Comparison of ENCODE assay signal across 24 cellular contexts in genomic region chr4:509374-509676, GRCh38. TPM values are rescaled to one million over a fixed set of nuclear protein-coding genes. Genes with fewer than 3 reads are reported as not detected.
DNase-seq lines count a peak whose midpoint lies in the region; ATAC-seq, FAIRE-seq and TF ChIP-seq lines count a peak whose summit lies in the region.
"Had no signal": no experiment of that assay in that cellular context is flagged by ENCODE, and none has a peak within 500 bp of the region (broad histone marks: within the 10 kb centered on the region; RNA-seq: fewer than 3 reads in every experiment).

No MANE protein-coding gene starts in this region.

- H3K23ac ChIP-seq in neuronal stem cell (ENCODE audit: low read depth, low read length, poor library complexity) = no peak overlapping the region

- no peak overlapping the region for H2BK15ac ChIP-seq in neuronal stem cell (ENCODE audit: low read length)

- no peaks in the 10 kb centered on the region for H3K79me1 ChIP-seq in neuronal stem cell (ENCODE audit: low read depth, low read length)

- no peak overlapping the region for H3K18ac ChIP-seq in neuronal stem cell (ENCODE audit: low read length)

- H3K14ac ChIP-seq in neuronal stem cell (ENCODE audit: low read length) = no peak overlapping the region

- H2BK12ac ChIP-seq in neuronal stem cell (ENCODE audit: low read length) = no peak overlapping the region

- POLR2A ChIA-PET in activated CD8-positive, alpha-beta T cell treated with anti-CD3 and anti-CD28 coated beads for 36 hours (lab: Charles Lee) = interaction anchor here (0.9 to 1.2 kb wide), 2 partner anchors 8 to 9 kb away, joined by 3 to 4 read pairs; no protein-coding TSS in a partner anchor
- POLR2A ChIA-PET in activated CD8-positive, alpha-beta T cell treated with anti-CD3 and anti-CD28 coated beads, Interleukin-2, amount 10 ng/mL, durations not matched to agents 7 days and 5 days (lab: Charles Lee) = interaction anchor here (0.5 kb wide), 1 partner anchor 168 kb away, joined by 3 read pairs; no protein-coding TSS in a partner anchor

- H3K4me3 ChIP-seq in SK-N-MC = no peak overlapping the region
- no peak overlapping the region for H3K4me3 ChIP-seq in neuronal stem cell (ENCODE audit: low read length in 2 of 2)
- H3K4me3 ChIP-seq: BLaER1, HAP-1 had no signal

- H3K9me3 Mint-ChIP-seq in activated CD8-positive, alpha-beta T cell treated with anti-CD3 and anti-CD28 coated beads for 36 hours = no peaks in the 10 kb centered on the region
- peaks cover 15% of the 10 kb centered on the region for H3K9me3 Mint-ChIP-seq in activated CD8-positive, alpha-beta T cell treated with anti-CD3 and anti-CD28 coated beads, Interleukin-2, amount 10 ng/mL, durations not matched to agents 7 days and 5 days (ENCODE audit: insufficient read depth)
- no peaks in the 10 kb centered on the region for H3K9me3 Mint-ChIP-seq in activated naive CD8-positive, alpha-beta T cell treated with anti-CD3 and anti-CD28 coated beads, Interleukin-2, amount 50 U/mL, for 24 hours
- H3K9me3 Mint-ChIP-seq in activated naive CD8-positive, alpha-beta T cell treated with anti-CD3 and anti-CD28 coated beads for 36 hours = no peaks in the 10 kb centered on the region
- H3K9me3 Mint-ChIP-seq: CD8-positive, alpha-beta T cell; HFFc6 had no signal

- no peaks in the 10 kb centered on the region for H3K27me3 ChIP-seq in neuronal stem cell (ENCODE audit: control insufficient read depth in 3 of 3, insufficient read depth in 3 of 3, low read depth in 1 of 3, low read length in 3 of 3)
- H3K27me3 ChIP-seq: BLaER1 had no signal

- H2AFZ ChIP-seq in neuronal stem cell (ENCODE audit: low read length) = no peak overlapping the region

- peak overlapping the region; percentile 86; the same call in 1 of the 2 replicates for H3K27ac ChIP-seq in SK-N-MC
- no peak overlapping the region for H3K27ac ChIP-seq in neuronal stem cell (replicated peaks; ENCODE audit: low read length)
- H3K27ac ChIP-seq: 22Rv1, BLaER1, C4-2B had no signal

- ATAC-seq in activated CD8-positive, alpha-beta T cell treated with anti-CD3 and anti-CD28 coated beads for 36 hours = no peak
- no peak for ATAC-seq in activated CD8-positive, alpha-beta T cell treated with anti-CD3 and anti-CD28 coated beads, Interleukin-2, amount 10 ng/mL, durations not matched to agents 7 days and 5 days
- ATAC-seq in activated naive CD8-positive, alpha-beta T cell treated with anti-CD3 and anti-CD28 coated beads, Interleukin-2, amount 50 U/mL, for 24 hours = no peak
- ATAC-seq: CD8-positive, alpha-beta T cell had no signal

- H4K8ac ChIP-seq in neuronal stem cell (ENCODE audit: low read depth, low read length) = no peak overlapping the region

- H3K9me3 ChIP-seq in SK-N-MC (ENCODE audit: low read depth, low read length) (no peaks in the 10 kb centered on the region), neuronal stem cell (replicated peaks in 1 of 2; ENCODE audit: control insufficient read depth in 2 of 2, insufficient read depth in 1 of 2, low read depth in 1 of 2, low read length in 2 of 2) (no peaks in the 10 kb centered on the region)
- H3K9me3 ChIP-seq: BLaER1, Caco-2, HAP-1 had no signal

- H2AK5ac ChIP-seq in neuronal stem cell (ENCODE audit: low read depth, low read length) = no peak overlapping the region

- H2BK5ac ChIP-seq in neuronal stem cell (ENCODE audit: low read length) = no peak overlapping the region

- no peak overlapping the region for H3K4me3 Mint-ChIP-seq in activated CD8-positive, alpha-beta T cell treated with anti-CD3 and anti-CD28 coated beads for 36 hours
- no peak overlapping the region for H3K4me3 Mint-ChIP-seq in activated CD8-positive, alpha-beta T cell treated with anti-CD3 and anti-CD28 coated beads, Interleukin-2, amount 10 ng/mL, durations not matched to agents 7 days and 5 days
- H3K4me3 Mint-ChIP-seq in activated naive CD8-positive, alpha-beta T cell treated with anti-CD3 and anti-CD28 coated beads, Interleukin-2, amount 50 U/mL, for 24 hours = no peak overlapping the region
- no peak overlapping the region for H3K4me3 Mint-ChIP-seq in activated naive CD8-positive, alpha-beta T cell treated with anti-CD3 and anti-CD28 coated beads for 36 hours
- H3K4me3 Mint-ChIP-seq: B cell; CD8-positive, alpha-beta T cell; HFFc6 had no signal

- H3K27me3 Mint-ChIP-seq in activated CD8-positive, alpha-beta T cell treated with anti-CD3 and anti-CD28 coated beads for 36 hours = no peaks in the 10 kb centered on the region
- no peaks in the 10 kb centered on the region for H3K27me3 Mint-ChIP-seq in activated CD8-positive, alpha-beta T cell treated with anti-CD3 and anti-CD28 coated beads, Interleukin-2, amount 10 ng/mL, durations not matched to agents 7 days and 5 days (ENCODE audit: low read depth)
- no peaks in the 10 kb centered on the region for H3K27me3 Mint-ChIP-seq in activated naive CD8-positive, alpha-beta T cell treated with anti-CD3 and anti-CD28 coated beads, Interleukin-2, amount 50 U/mL, for 24 hours
- H3K27me3 Mint-ChIP-seq in activated naive CD8-positive, alpha-beta T cell treated with anti-CD3 and anti-CD28 coated beads for 36 hours = no peaks in the 10 kb centered on the region
- H3K27me3 Mint-ChIP-seq: B cell; CD4-positive, CD25-positive, alpha-beta regulatory T cell had no signal

- DNase-seq in activated CD8-positive, alpha-beta T cell treated with anti-CD3 and anti-CD28 coated beads for 36 hours = no peak
- DNase-seq in activated CD8-positive, alpha-beta T cell treated with anti-CD3 and anti-CD28 coated beads, Interleukin-2, amount 10 ng/mL, durations not matched to agents 7 days and 5 days = no peak
- DNase-seq in activated naive CD8-positive, alpha-beta T cell treated with anti-CD3 and anti-CD28 coated beads, Interleukin-2, amount 50 U/mL, for 24 hours = no peak
- DNase-seq in activated naive CD8-positive, alpha-beta T cell treated with anti-CD3 and anti-CD28 coated beads for 36 hours = no peak
- DNase-seq in SK-N-MC (ENCODE audit: low read depth, low spot score) = no peak
- no peak for DNase-seq in neuronal stem cell (ENCODE audit: low spot score)
- no peak for DNase-seq in activated CD8-positive, alpha-beta memory T cell treated with anti-CD3 and anti-CD28 coated beads for 24 hours
- DNase-seq in RCC 7860 (ENCODE audit: low spot score) = no peak
- DNase-seq: Caco-2; CD8-positive, alpha-beta T cell; DMS153; DND-41; GOT3; HFFc6 had no signal

- no peak overlapping the region for H2BK120ac ChIP-seq in neuronal stem cell (ENCODE audit: low read depth, low read length)

- no peak overlapping the region for H3K9ac ChIP-seq in SK-N-MC (ENCODE audit: insufficient read length)
- peak overlapping the region; percentile 54 for H3K9ac ChIP-seq in neuronal stem cell (ENCODE audit: low read depth, low read length, poor library complexity)
- H3K9ac ChIP-seq: BLaER1 had no signal

- H3K4me1 ChIP-seq in neuronal stem cell (ENCODE audit: control insufficient read depth in 2 of 2, insufficient read depth in 1 of 2, low read depth in 1 of 2, low read length in 2 of 2) = no peaks in the 10 kb centered on the region
- H3K4me1 ChIP-seq: BLaER1, Caco-2, HAP-1 had no signal

- H3K36me3 ChIP-seq in SK-N-MC (ENCODE audit: insufficient read depth, low read length) (peaks cover 67% of the 10 kb centered on the region), neuronal stem cell (replicated peaks in 1 of 2; ENCODE audit: control insufficient read depth in 2 of 2, insufficient read depth in 2 of 2, low read length in 2 of 2) (peaks cover 36 to 88% of the 10 kb centered on the region in 2 donors)

- no CpG with 5 or more reads among the region's 17 CpGs for WGBS in neuronal stem cell (ENCODE audit: extremely low coverage in 2 of 2, insufficient read length in 2 of 2, insufficient replicate concordance in 1 of 2), 2 donors

- CTCF ChIA-PET in activated CD8-positive, alpha-beta T cell treated with anti-CD3 and anti-CD28 coated beads for 36 hours (lab: Charles Lee) = interaction anchor here (0.9 to 1.7 kb wide), 2 partner anchors 9 to 174 kb away, joined by 4 to 5 read pairs; no protein-coding TSS in a partner anchor
- CTCF ChIA-PET in activated CD8-positive, alpha-beta T cell treated with anti-CD3 and anti-CD28 coated beads, Interleukin-2, amount 10 ng/mL, durations not matched to agents 7 days and 5 days (lab: Charles Lee) = no interaction called here

- FAIRE-seq in RCC 7860 (lab: Jason Lieb, UNC) = no peak
- FAIRE-seq: A204.1, G401.6, GM12892, H54 had no signal

- intact Hi-C loops in activated CD8-positive, alpha-beta T cell treated with anti-CD3 and anti-CD28 coated beads for 36 hours (cut with micrococcal nuclease) = no loop called here

- H3K27ac Mint-ChIP-seq in activated CD8-positive, alpha-beta T cell treated with anti-CD3 and anti-CD28 coated beads for 36 hours = peak overlapping the region; percentile 60
- H3K27ac Mint-ChIP-seq in activated CD8-positive, alpha-beta T cell treated with anti-CD3 and anti-CD28 coated beads, Interleukin-2, amount 10 ng/mL, durations not matched to agents 7 days and 5 days = no peak overlapping the region
- H3K27ac Mint-ChIP-seq in activated naive CD8-positive, alpha-beta T cell treated with anti-CD3 and anti-CD28 coated beads, Interleukin-2, amount 50 U/mL, for 24 hours = peak overlapping the region; percentile 41
- H3K27ac Mint-ChIP-seq in activated naive CD8-positive, alpha-beta T cell treated with anti-CD3 and anti-CD28 coated beads for 36 hours = no peak overlapping the region
- H3K27ac Mint-ChIP-seq: B cell, HFFc6 had no signal

- TF ChIP-seq CTCF in activated CD8-positive, alpha-beta T cell treated with anti-CD3 and anti-CD28 coated beads for 36 hours (IDR thresholded peaks at IDR 0.05) = no peak

- H3K4ac ChIP-seq in neuronal stem cell (ENCODE audit: low read length) = no peak overlapping the region

- peaks cover 61% of the 10 kb centered on the region for H3K36me3 Mint-ChIP-seq in activated CD8-positive, alpha-beta T cell treated with anti-CD3 and anti-CD28 coated beads for 36 hours (ENCODE audit: low read depth)
- H3K36me3 Mint-ChIP-seq in activated CD8-positive, alpha-beta T cell treated with anti-CD3 and anti-CD28 coated beads, Interleukin-2, amount 10 ng/mL, durations not matched to agents 7 days and 5 days (ENCODE audit: low read depth) = peaks cover 84% of the 10 kb centered on the region
- peaks cover 72% of the 10 kb centered on the region for H3K36me3 Mint-ChIP-seq in activated naive CD8-positive, alpha-beta T cell treated with anti-CD3 and anti-CD28 coated beads, Interleukin-2, amount 50 U/mL, for 24 hours (ENCODE audit: low read depth)
- peaks cover 62% of the 10 kb centered on the region for H3K36me3 Mint-ChIP-seq in activated naive CD8-positive, alpha-beta T cell treated with anti-CD3 and anti-CD28 coated beads for 36 hours

- H3K4me2 ChIP-seq in neuronal stem cell (ENCODE audit: insufficient read depth, low read length, poor library complexity, severe bottlenecking) = no peak overlapping the region
- H3K4me2 ChIP-seq: BLaER1 had no signal

- no peak overlapping the region for H4K91ac ChIP-seq in neuronal stem cell (ENCODE audit: low read depth, low read length, poor library complexity)

- peaks cover 14% of the 10 kb centered on the region for H3K4me1 Mint-ChIP-seq in activated CD8-positive, alpha-beta T cell treated with anti-CD3 and anti-CD28 coated beads for 36 hours (ENCODE audit: low read depth)
- H3K4me1 Mint-ChIP-seq in activated CD8-positive, alpha-beta T cell treated with anti-CD3 and anti-CD28 coated beads, Interleukin-2, amount 10 ng/mL, durations not matched to agents 7 days and 5 days (ENCODE audit: low read depth) = peaks cover 21% of the 10 kb centered on the region
- peaks cover 13% of the 10 kb centered on the region for H3K4me1 Mint-ChIP-seq in activated naive CD8-positive, alpha-beta T cell treated with anti-CD3 and anti-CD28 coated beads, Interleukin-2, amount 50 U/mL, for 24 hours
- H3K4me1 Mint-ChIP-seq in activated naive CD8-positive, alpha-beta T cell treated with anti-CD3 and anti-CD28 coated beads for 36 hours = peaks cover 9% of the 10 kb centered on the region
- H3K4me1 Mint-ChIP-seq: B cell had no signal

RNA-seq across cellular contexts. Expression of gene PIGG, which starts 10.3 kb away (rescaled TPM):
- total RNA-seq in activated CD8-positive, alpha-beta T cell treated with anti-CD3 and anti-CD28 coated beads for 36 hours = 10 to 100 TPM; 40.9 to 41.7 TPM
- total RNA-seq in activated CD8-positive, alpha-beta T cell treated with anti-CD3 and anti-CD28 coated beads, Interleukin-2, amount 10 ng/mL, durations not matched to agents 7 days and 5 days = 10 to 100 TPM; 57.4 to 57.8 TPM
- total RNA-seq in activated naive CD8-positive, alpha-beta T cell treated with anti-CD3 and anti-CD28 coated beads for 36 hours = 10 to 100 TPM; 40.1 to 45.1 TPM
- polyA plus RNA-seq in neuronal stem cell (2013, experiment 1 of 2) = 21.5 TPM
- polyA plus RNA-seq in neuronal stem cell (2013, experiment 2 of 2) = 22.0 TPM

RNA-seq across cellular contexts. Expression of gene ZNF721, which starts 10.4 kb away (rescaled TPM):
- total RNA-seq in activated CD8-positive, alpha-beta T cell treated with anti-CD3 and anti-CD28 coated beads for 36 hours = 10 to 100 TPM; 33.9 to 36.4 TPM
- 10 to 100 TPM; 32.5 to 34.6 TPM for total RNA-seq in activated CD8-positive, alpha-beta T cell treated with anti-CD3 and anti-CD28 coated beads, Interleukin-2, amount 10 ng/mL, durations not matched to agents 7 days and 5 days
- 10 to 100 TPM; 33.4 to 38.3 TPM for total RNA-seq in activated naive CD8-positive, alpha-beta T cell treated with anti-CD3 and anti-CD28 coated beads for 36 hours
- polyA plus RNA-seq in neuronal stem cell (2013, experiment 1 of 2) = 25.8 TPM
- polyA plus RNA-seq in neuronal stem cell (2013, experiment 2 of 2) = 28.1 TPM

Comparison
In these comparisons a context has a peak if more than half of its experiments do, and no peak if none do; other contexts are left out.
1. H3K27ac Mint-ChIP-seq: peak in activated CD8-positive, alpha-beta T cell treated with anti-CD3 and anti-CD28 coated beads for 36 hours (single experiment) and activated naive CD8-positive, alpha-beta T cell treated with anti-CD3 and anti-CD28 coated beads, Interleukin-2, amount 50 U/mL, for 24 hours (single experiment); none in activated CD8-positive, alpha-beta T cell treated with anti-CD3 and anti-CD28 coated beads, Interleukin-2, amount 10 ng/mL, durations not matched to agents 7 days and 5 days (single experiment) and activated naive CD8-positive, alpha-beta T cell treated with anti-CD3 and anti-CD28 coated beads for 36 hours (single experiment).